ENCODE assay signal across 9 cellular contexts in genomic region chr9:134366223-134367031, GRCh38. TPM values are rescaled to one million over a fixed set of nuclear protein-coding genes. Genes with fewer than 3 reads are reported as not detected.
DNase-seq lines count a peak whose midpoint lies in the region; ATAC-seq and TF ChIP-seq lines count a peak whose summit lies in the region.
"Had no signal": no experiment of that assay in that cellular context is flagged by ENCODE, and none has a peak within 500 bp of the region (broad histone marks: within the 10 kb centered on the region; RNA-seq: fewer than 3 reads in every experiment).

No MANE protein-coding gene starts in this region.

- peaks cover 95% of the 10 kb centered on the region for H4K20me1 ChIP-seq in smooth muscle cell (ENCODE audit: low read depth)

- peaks cover 13% of the 10 kb centered on the region for H3K4me1 Mint-ChIP-seq in Caco-2 (ENCODE audit: low read depth, unreplicated experiment)

- no peak overlapping the region for H3K27ac Mint-ChIP-seq in Caco-2 (ENCODE audit: unreplicated experiment)
- H3K27ac Mint-ChIP-seq: memory B cell had no signal

- H3K36me3 ChIP-seq in smooth muscle cell (ENCODE audit: low read depth) (no peaks in the 10 kb centered on the region), Caco-2 (ENCODE audit: control insufficient read depth, insufficient read depth, low read length) (no peaks in the 10 kb centered on the region)

- in situ Hi-C loops in astrocyte of the spinal cord (cut with HindIII; ENCODE audit: low sequenced_read_pairs), result no loop called here

- H3K4me1 ChIP-seq in smooth muscle cell (ENCODE audit: low read depth) (peaks cover 12% of the 10 kb centered on the region), Caco-2 (peaks cover 15% of the 10 kb centered on the region)

- DNase-seq in Daoy (ENCODE audit: low read depth) (peak; percentile 91), NCI-H345 (lab: John Stamatoyannopoulos, UW) (peak; percentile 92), astrocyte of the spinal cord (ENCODE audit: low read depth, low spot score) (peak; percentile 82), hippocampal formation (lab: John Stamatoyannopoulos, UW) (peak; percentile 78 to 87), smooth muscle cell (lab: John Stamatoyannopoulos, UW; ENCODE audit: unreplicated experiment) (peak; percentile 22), GM19240 (ENCODE audit: insufficient read length, low spot score) (no peak), Caco-2 (no peak)

- H3K4me3 ChIP-seq in astrocyte of the spinal cord (ENCODE audit: low read depth, low read length) (no peak overlapping the region), smooth muscle cell (no peak overlapping the region), Caco-2 (ENCODE audit: low read depth, low read length) (no peak overlapping the region)

- BruUV-seq in Caco-2 (replicated peaks; lab: Mats Ljungman, UMichigan), result no TSS peak

- CTCF ChIA-PET in Caco-2 (lab: Charles Lee), result no interaction called here

- H3K9me3 ChIP-seq in smooth muscle cell (replicated peaks; ENCODE audit: low read depth) (no peaks in the 10 kb centered on the region), Caco-2 (no peaks in the 10 kb centered on the region)

- POLR2A ChIA-PET in Caco-2 (lab: Charles Lee), result no interaction called here

- no peak for ATAC-seq in GM21737 (IDR thresholded peaks at IDR 0.05; ENCODE audit: unreplicated experiment)

- no peak overlapping the region for H3K4me2 ChIP-seq in smooth muscle cell

- 62% methylated on average over 25 of the region's 25 CpGs for WGBS in smooth muscle cell (ENCODE audit: low lambda C conversion rate)

- H3K79me2 ChIP-seq in smooth muscle cell (ENCODE audit: low read depth), result peaks cover 63% of the 10 kb centered on the region

- no peak overlapping the region for H3K4me3 Mint-ChIP-seq in Caco-2 (ENCODE audit: unreplicated experiment)
- H3K4me3 Mint-ChIP-seq: memory B cell had no signal

- no peaks in the 10 kb centered on the region for H3F3A ChIP-seq in smooth muscle cell (ENCODE audit: low read depth)

- H3K27ac ChIP-seq in smooth muscle cell (ENCODE audit: low read depth), result no peak overlapping the region

- H3K36me3 Mint-ChIP-seq in Caco-2 (ENCODE audit: insufficient read depth, unreplicated experiment), result peaks cover 15% of the 10 kb centered on the region
- H3K36me3 Mint-ChIP-seq: memory B cell had no signal

- H3K27me3 Mint-ChIP-seq in Caco-2 (ENCODE audit: insufficient read depth, unreplicated experiment), result no peaks in the 10 kb centered on the region

- H3K9ac ChIP-seq in smooth muscle cell (ENCODE audit: low read depth), result no peak overlapping the region

- H2AFZ ChIP-seq in smooth muscle cell (ENCODE audit: low read depth), result no peak overlapping the region

- H3K27me3 ChIP-seq in smooth muscle cell (ENCODE audit: low read depth) (no peaks in the 10 kb centered on the region), Caco-2 (replicated peaks; ENCODE audit: control insufficient read depth, insufficient read depth, low read length) (no peaks in the 10 kb centered on the region)

- H3K9me3 Mint-ChIP-seq in Caco-2 (ENCODE audit: unreplicated experiment), result no peaks in the 10 kb centered on the region
- H3K9me3 Mint-ChIP-seq: memory B cell had no signal

- TF ChIP-seq CTCF in astrocyte of the spinal cord (IDR thresholded peaks at IDR 0.05; ENCODE audit: low read depth, low read length), result no peak
- no peak for TF ChIP-seq CTCF in smooth muscle cell (IDR thresholded peaks at IDR 0.05; ENCODE audit: borderline replicate concordance, insufficient read depth, poor library complexity, severe bottlenecking)
- TF ChIP-seq CTCF in Caco-2 (IDR thresholded peaks at IDR 0.05; ENCODE audit: insufficient read depth in 1 of 2, low read depth in 1 of 2, low read length in 1 of 2, severe bottlenecking in 1 of 2, unreplicated experiment in 1 of 2), result no peak

- intact Hi-C loops in Caco-2 (cut with micrococcal nuclease; ENCODE audit: unreplicated experiment), result no loop called here

RNA-seq across cellular contexts. Expression of gene RXRA, which starts 40.2 kb away (rescaled TPM):
- 14.1 and 14.9 TPM in 2 replicates for total RNA-seq in Daoy (2014; rRNA removed; shearing (Covaris generic))
- total RNA-seq in smooth muscle cell (8.9 and 13.7 TPM in 2 replicates), Caco-2 (2022) (63.8 and 69.1 TPM in 2 replicates)
- polyA plus RNA-seq in smooth muscle cell, result 23.1 and 25.3 TPM in 2 replicates

Comparison
In these comparisons a context has a peak if more than half of its experiments do, and no peak if none do; other contexts are left out.
1. DNase-seq: peak in Daoy (single experiment), NCI-H345 (single experiment), astrocyte of the spinal cord (single experiment), hippocampal formation (2 of 2) and smooth muscle cell (single experiment); none in GM19240 (single experiment) and Caco-2 (0 of 2).